Comparison of ENCODE assay signal across 23 cellular contexts in the genomic region with DNA sequence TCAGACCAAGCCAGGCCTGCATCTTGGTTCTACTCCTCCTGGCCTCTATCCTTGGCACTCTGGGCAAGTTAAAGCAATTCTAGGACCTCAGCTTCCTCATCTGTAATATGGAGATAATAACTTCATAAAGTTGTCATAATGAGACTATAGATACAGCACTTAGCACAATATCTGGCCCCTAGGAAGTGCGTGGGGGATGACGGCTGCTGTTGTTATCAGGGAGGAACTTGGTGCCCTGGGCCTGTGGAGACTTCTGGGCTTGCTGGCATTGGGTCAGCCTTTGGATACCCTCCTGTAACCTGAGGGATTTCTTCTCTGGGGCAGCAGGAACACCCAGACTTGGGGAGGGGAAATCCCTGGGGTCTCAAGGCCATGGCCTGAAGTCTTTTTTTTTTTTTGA.
"Had no signal": no experiment of that assay in that cellular context is flagged by ENCODE, and none has a peak within 500 bp of the region (broad histone marks: within the 10 kb centered on the region; RNA-seq: fewer than 3 reads in every experiment).

No MANE protein-coding gene starts in this region.

- H3K9me3 ChIP-seq: body of pancreas, colonic mucosa, right atrium auricular region, stomach, upper lobe of left lung had no signal

- H3K27me3 ChIP-seq: body of pancreas, colonic mucosa, right atrium auricular region, stomach, upper lobe of left lung had no signal

- H3K27ac Mint-ChIP-seq: activated naive CD8-positive, alpha-beta T cell treated with anti-CD3 and anti-CD28 coated beads for 36 hours had no signal

- H3K4me3 ChIP-seq: body of pancreas, colonic mucosa, right atrium auricular region, stomach, upper lobe of left lung had no signal

- H3K27ac ChIP-seq: body of pancreas, colonic mucosa, right atrium auricular region, stomach, upper lobe of left lung had no signal

- H3K4me3 Mint-ChIP-seq: activated naive CD8-positive, alpha-beta T cell treated with anti-CD3 and anti-CD28 coated beads for 36 hours; nephron progenitor cell had no signal

- H3K9me3 Mint-ChIP-seq: activated naive CD8-positive, alpha-beta T cell treated with anti-CD3 and anti-CD28 coated beads for 36 hours; nephron progenitor cell had no signal

- FAIRE-seq: TTC549 had no signal

- ATAC-seq: body of pancreas had no signal

- DNase-seq: activated CD4-positive, alpha-beta T cell treated with anti-CD3 and anti-CD28 coated beads, Interleukin-2, amount 50 U/mL, for 1 hour; activated CD8-positive, alpha-beta memory T cell treated with anti-CD3 and anti-CD28 coated beads for 24 hours; activated CD8-positive, alpha-beta memory T cell treated with anti-CD3 and anti-CD28 coated beads, Interleukin-2, amount 50 U/mL, for 48 hours; activated gamma-delta T cell treated with Interleukin-2 at 50 U/mL for 16 hours; activated naive CD8-positive, alpha-beta T cell treated with anti-CD3 and anti-CD28 coated beads for 36 hours; amniotic stem cell; body of pancreas; caudate nucleus; colonic mucosa; erythroblast; foreskin melanocyte; hypothalamus; islet precursor cell; midbrain; nephron progenitor cell; occipital lobe; stimulated activated CD4-positive, alpha-beta T cell treated with anti-CD3 and anti-CD28 coated beads, Interleukin-15, amount 100 ng/mL, for 24 hours; stimulated activated CD4-positive, alpha-beta T cell treated with anti-CD3 and anti-CD28 coated beads, Interleukin-4, amount 100 ng/mL, for 1 hour; stomach; upper lobe of left lung had no signal

- H3K4me1 ChIP-seq: body of pancreas, colonic mucosa, stomach, upper lobe of left lung had no signal

- H3K27me3 Mint-ChIP-seq: activated naive CD8-positive, alpha-beta T cell treated with anti-CD3 and anti-CD28 coated beads for 36 hours; progenitor cell of endocrine pancreas had no signal
